ENCODE assay signal across 1 cellular context in the genomic region with DNA sequence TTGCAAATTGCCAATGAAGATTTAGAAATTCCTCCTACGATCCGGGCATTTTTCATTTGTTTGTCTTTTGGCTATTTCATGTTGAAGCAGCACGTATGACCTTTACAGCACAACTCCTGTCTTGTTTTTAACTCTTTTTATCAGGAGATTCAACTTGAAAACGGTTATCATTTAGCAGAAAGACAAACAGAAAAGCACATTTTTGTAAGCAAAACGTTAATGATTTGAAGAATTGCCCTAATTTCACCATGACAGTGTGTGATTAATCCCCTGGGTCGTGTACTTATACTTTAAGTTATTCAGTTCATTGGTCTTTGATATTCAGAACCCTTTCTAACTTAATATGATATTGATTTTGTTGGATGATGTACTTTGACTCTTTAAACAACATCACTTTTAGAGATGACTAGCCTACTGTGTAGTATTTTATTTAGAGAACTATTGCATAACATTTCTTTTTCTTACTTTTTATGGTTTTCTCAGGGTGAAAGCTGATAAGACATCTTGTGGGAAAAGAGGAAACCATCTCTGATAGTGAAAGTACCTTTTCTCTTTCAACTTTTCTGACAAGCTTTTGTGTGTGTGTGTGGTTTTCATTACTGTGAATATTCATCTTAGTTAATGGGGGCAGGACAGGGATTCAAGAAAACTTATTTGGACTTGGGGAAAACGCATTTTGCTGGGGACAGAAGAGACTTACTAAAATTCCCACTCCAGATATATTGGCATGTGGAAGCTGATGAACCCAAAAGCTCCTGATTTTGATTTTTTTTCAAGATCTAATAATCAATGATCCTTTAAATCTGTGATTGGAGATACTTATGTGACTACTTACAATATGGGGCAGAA.
A peak's percentile ranks its signal among the peaks of the same experiment; 100 is the strongest.
TF ChIP-seq lines count a peak whose summit lies in the region.

No MANE protein-coding gene starts in this region.

TF ChIP-seq in H1, 55 proteins besides CTCF, POLR2A, EP300 and RAD21 (continued from another document):
- TF ChIP-seq GABPA (IDR thresholded peaks at IDR 0.05; ENCODE audit: borderline replicate concordance, insufficient read depth, low read length) (no peak), POLR2AphosphoS5 (IDR thresholded peaks at IDR 0.05; ENCODE audit: low read depth, low read length) (no peak), EZH2 (IDR thresholded peaks at IDR 0.05; ENCODE audit: low read depth, low read length, severe bottlenecking) (peak; percentile 2), HDAC2 (IDR thresholded peaks at IDR 0.05; ENCODE audit: borderline replicate concordance in 1 of 2, low read depth in 2 of 2, low read length in 2 of 2) (no peak), RXRA (IDR thresholded peaks at IDR 0.05; ENCODE audit: insufficient read depth, low read depth, low read length) (no peak), TAF7 (optimal IDR thresholded peaks at IDR 0.05; ENCODE audit: borderline replicate concordance, low read depth, low read length) (no peak), BRCA1 (IDR thresholded peaks at IDR 0.05; ENCODE audit: low read depth, low read length) (no peak), SP4 (IDR thresholded peaks at IDR 0.05; ENCODE audit: low read length) (no peak), TEAD4 (IDR thresholded peaks at IDR 0.05; ENCODE audit: low read depth, low read length) (no peak), MAFK (IDR thresholded peaks at IDR 0.05; ENCODE audit: low read depth, low read length) (no peak)
- TF ChIP-seq, protein P1, sequence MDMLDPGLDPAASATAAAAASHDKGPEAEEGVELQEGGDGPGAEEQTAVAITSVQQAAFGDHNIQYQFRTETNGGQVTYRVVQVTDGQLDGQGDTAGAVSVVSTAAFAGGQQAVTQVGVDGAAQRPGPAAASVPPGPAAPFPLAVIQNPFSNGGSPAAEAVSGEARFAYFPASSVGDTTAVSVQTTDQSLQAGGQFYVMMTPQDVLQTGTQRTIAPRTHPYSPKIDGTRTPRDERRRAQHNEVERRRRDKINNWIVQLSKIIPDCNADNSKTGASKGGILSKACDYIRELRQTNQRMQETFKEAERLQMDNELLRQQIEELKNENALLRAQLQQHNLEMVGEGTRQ (IDR thresholded peaks at IDR 0.05; ENCODE audit: low read length): no peak
